10 cellular contexts compared by ENCODE assay signal in the genomic region with DNA sequence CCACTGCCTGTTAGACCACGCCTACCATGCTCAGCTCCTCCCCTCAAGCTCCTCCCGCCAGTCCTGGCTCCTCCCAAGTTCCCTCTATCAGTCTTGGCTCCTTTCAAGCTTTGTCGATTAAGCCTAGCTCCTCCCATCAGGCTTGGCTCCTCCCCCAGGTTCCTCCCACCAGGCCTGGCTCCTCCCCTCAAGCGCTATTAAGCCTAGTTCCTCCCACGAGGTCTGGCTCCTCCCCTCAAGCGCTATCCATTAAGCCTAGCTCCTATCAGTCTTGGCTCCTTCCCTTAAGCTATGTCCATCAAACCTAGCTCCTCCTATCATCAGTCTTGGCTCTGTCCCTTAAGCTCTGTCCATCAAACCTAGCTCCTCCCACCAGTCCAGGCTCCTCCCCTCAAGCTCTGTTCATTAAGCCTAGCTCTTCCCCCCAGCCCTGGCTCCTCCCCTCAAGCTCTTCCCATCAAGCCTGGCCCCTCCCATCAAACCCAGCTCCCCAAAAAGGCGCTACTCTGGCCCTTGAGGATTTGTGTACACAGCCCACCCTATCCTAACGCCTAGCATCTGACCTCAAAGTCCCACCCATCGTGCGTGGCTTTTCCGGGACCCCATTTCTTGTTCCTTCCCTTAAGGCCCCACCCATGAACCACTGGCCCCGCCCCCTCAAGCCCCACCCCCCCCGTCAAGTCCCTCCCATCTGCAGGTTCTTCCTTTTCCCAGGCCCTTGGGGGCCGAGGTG. TPM values are rescaled to one million over a fixed set of nuclear protein-coding genes. Genes with fewer than 3 reads are reported as not detected.
DNase-seq lines count a peak whose midpoint lies in the region; ATAC-seq and TF ChIP-seq lines count a peak whose summit lies in the region.
"Had no signal": no experiment of that assay in that cellular context is flagged by ENCODE, and none has a peak within 500 bp of the region (broad histone marks: within the 10 kb centered on the region; RNA-seq: fewer than 3 reads in every experiment).

No MANE protein-coding gene starts in this region.

- TF ChIP-seq CTCF in GM13976 (IDR thresholded peaks at IDR 0.05; ENCODE audit: borderline replicate concordance, control extremely low read depth, extremely low read depth, insufficient read depth, missing control alignments) = no peak
- no peak for TF ChIP-seq CTCF in epithelial cell of esophagus (IDR thresholded peaks at IDR 0.05; ENCODE audit: insufficient read depth, low read depth, low read length, missing control alignments)

- ATAC-seq in GM19351 (IDR thresholded peaks at IDR 0.05; ENCODE audit: unreplicated experiment) (no peak), HG03159 (IDR thresholded peaks at IDR 0.05; ENCODE audit: unreplicated experiment) (no peak)

- H3K4me3 ChIP-seq in epithelial cell of esophagus (ENCODE audit: low read length) = no peak overlapping the region

- peak; percentile 52 for DNase-seq in A172 (ENCODE audit: low spot score)
- peak; percentile 62 for DNase-seq in GM13976 (ENCODE audit: low spot score)
- DNase-seq in SHP77 (lab: John Stamatoyannopoulos, UW) = peak; percentile 32 to 41
- DNase-seq in epithelial cell of esophagus (ENCODE audit: low read depth) = peak; percentile 34
- no peak for DNase-seq in GM03348 (ENCODE audit: low spot score)
- no peak for DNase-seq in HK-2 (ENCODE audit: unreplicated experiment)
- DNase-seq: cortex of kidney, NCI-H2171 had no signal

- in situ Hi-C loops in GM13976 (cut with MboI; ENCODE audit: low sequenced_read_pairs, unreplicated experiment) = no loop called here

RNA-seq across cellular contexts. Expression of a gene that starts 10.0 kb away (rescaled TPM):
- total RNA-seq in A172 (2014; rRNA removed; shearing (Covaris generic)) = 1.5 and 2.6 TPM in 2 replicates

RNA-seq across cellular contexts. Expression of a gene that starts 23.7 kb away (rescaled TPM):
- total RNA-seq in A172 (2014; rRNA removed; shearing (Covaris generic)) = 40.0 and 43.2 TPM in 2 replicates

RNA-seq across cellular contexts. Expression of a gene that starts 23.9 kb away (rescaled TPM):
- 35.8 and 76.6 TPM in 2 replicates for total RNA-seq in A172 (2014; rRNA removed; shearing (Covaris generic))

RNA-seq across cellular contexts. Expression of a gene that starts 27.9 kb away (rescaled TPM):
- total RNA-seq in A172 (2014; rRNA removed; shearing (Covaris generic)) = not detected in 2 replicates

RNA-seq across cellular contexts. Expression of a gene that starts 31.3 kb away (rescaled TPM):
- 0.12 and 0.84 TPM in 2 replicates for total RNA-seq in A172 (2014; rRNA removed; shearing (Covaris generic))

Comparison
In these comparisons a context has a peak if more than half of its experiments do, and no peak if none do; other contexts are left out.
1. DNase-seq: peak in A172 (single experiment), GM13976 (single experiment), SHP77 (2 of 2) and epithelial cell of esophagus (single experiment); none in GM03348 (single experiment) and HK-2 (single experiment).